Comparison of ENCODE assay signal across 28 cellular contexts in genomic region chr11:132466983-132467382, GRCh38.
"Had no signal": no experiment of that assay in that cellular context is flagged by ENCODE, and none has a peak within 500 bp of the region (broad histone marks: within the 10 kb centered on the region; RNA-seq: fewer than 3 reads in every experiment).

No MANE protein-coding gene starts in this region.

- H3K4me3 Mint-ChIP-seq: activated CD4-positive, alpha-beta T cell treated with anti-CD3 and anti-CD28 coated beads for 36 hours; activated CD8-positive, alpha-beta memory T cell treated with anti-CD3 and anti-CD28 coated beads, Interleukin-2, amount 10 ng/mL, durations not matched to agents 7 days and 5 days; activated CD8-positive, alpha-beta T cell treated with anti-CD3 and anti-CD28 coated beads, Interleukin-2, amount 10 ng/mL, durations not matched to agents 7 days and 5 days; nephron progenitor cell; stimulated activated memory B cell treated with anti-CD40 and anti-IgM and Interleukin-4, amounts not matched to agents 10 μg/mL and 1 μg/mL and 100 μg/mL, for 72 hours; stimulated activated naive CD8-positive, alpha-beta T cell treated with anti-CD3 and anti-CD28 coated beads, Interleukin-15, amount 100 ng/mL, for 72 hours; T-helper 1 cell treated with Interleukin-12 subunit alpha and Interleukin-12 subunit beta and Interleukin-4 antibody, amounts not matched to agents 30 μg/mL and 1 μg/mL, for 36 hours; type B pancreatic cell had no signal

- H3K27me3 ChIP-seq: esophagus muscularis mucosa, foreskin keratinocyte, pancreas, uterus had no signal

- H3K9me3 ChIP-seq: esophagus muscularis mucosa, heart right ventricle, left ventricle myocardium inferior, pancreas, psoas muscle, uterus had no signal

- H3K4me1 ChIP-seq: foreskin keratinocyte, left ventricle myocardium inferior, pancreas, psoas muscle, uterus had no signal

- H3K36me3 Mint-ChIP-seq: activated CD8-positive, alpha-beta memory T cell treated with anti-CD3 and anti-CD28 coated beads, Interleukin-2, amount 10 ng/mL, durations not matched to agents 7 days and 5 days; activated naive CD4-positive, alpha-beta T cell treated with anti-CD3 and anti-CD28 coated beads, Interleukin-2, amount 50 U/mL, for 72 hours; stimulated activated memory B cell treated with anti-CD40 and anti-IgM and Interleukin-4, amounts not matched to agents 10 μg/mL and 1 μg/mL and 100 μg/mL, for 72 hours; type B pancreatic cell had no signal

- DNase-seq: activated CD4-positive, alpha-beta T cell treated with anti-CD3 and anti-CD28 coated beads for 36 hours; activated CD4-positive, CD25-positive, alpha-beta regulatory T cell; activated CD8-positive, alpha-beta memory T cell treated with anti-CD3 and anti-CD28 coated beads, Interleukin-2, amount 10 ng/mL, durations not matched to agents 7 days and 5 days; activated CD8-positive, alpha-beta T cell treated with anti-CD3 and anti-CD28 coated beads, Interleukin-2, amount 10 ng/mL, durations not matched to agents 7 days and 5 days; activated T-cell treated with anti-CD3 and anti-CD28 coated beads, Interleukin-2, amount 50 U/mL, for 48 hours; cortex of kidney; foreskin keratinocyte; heart right ventricle; left ventricle myocardium inferior; mucosa of descending colon; nephron progenitor cell; nucleus accumbens; pancreas; psoas muscle; stimulated activated CD4-positive, alpha-beta T cell treated with anti-CD3 and anti-CD28 coated beads, Interleukin-1b, Interleukin-23, amount 100 ng/mL, for 48 hours; stimulated activated CD4-positive, alpha-beta T cell treated with anti-CD3 and anti-CD28 coated beads, Interleukin-4, amount 100 ng/mL, for 4 hours; stimulated activated CD8-positive, alpha-beta memory T cell treated with anti-CD3 and anti-CD28 coated beads, Interleukin-4, amount 100 ng/mL, for 48 hours; stimulated activated naive CD8-positive, alpha-beta T cell treated with anti-CD3 and anti-CD28 coated beads, Interleukin-15, amount 100 ng/mL, for 72 hours; T-helper 9 cell; uterus had no signal

- H3K4me2 ChIP-seq: smooth muscle cell had no signal

- H3K4me1 Mint-ChIP-seq: activated CD4-positive, alpha-beta T cell treated with anti-CD3 and anti-CD28 coated beads for 36 hours; activated CD8-positive, alpha-beta memory T cell treated with anti-CD3 and anti-CD28 coated beads, Interleukin-2, amount 10 ng/mL, durations not matched to agents 7 days and 5 days; nephron progenitor cell; stimulated activated memory B cell treated with anti-CD40 and anti-IgM and Interleukin-4, amounts not matched to agents 10 μg/mL and 1 μg/mL and 100 μg/mL, for 72 hours; stimulated activated naive CD8-positive, alpha-beta T cell treated with anti-CD3 and anti-CD28 coated beads, Interleukin-15, amount 100 ng/mL, for 72 hours had no signal

- H3K27me3 Mint-ChIP-seq: activated CD8-positive, alpha-beta memory T cell treated with anti-CD3 and anti-CD28 coated beads, Interleukin-2, amount 10 ng/mL, durations not matched to agents 7 days and 5 days; stimulated activated memory B cell treated with anti-CD40 and anti-IgM and Interleukin-4, amounts not matched to agents 10 μg/mL and 1 μg/mL and 100 μg/mL, for 72 hours; stimulated activated naive CD8-positive, alpha-beta T cell treated with anti-CD3 and anti-CD28 coated beads, Interleukin-15, amount 100 ng/mL, for 72 hours had no signal

- H3K4me3 ChIP-seq: esophagus muscularis mucosa, heart right ventricle, left ventricle myocardium inferior, lung, mucosa of descending colon, pancreas, psoas muscle, smooth muscle cell, uterus had no signal

- H3K9me3 Mint-ChIP-seq: activated naive CD4-positive, alpha-beta T cell treated with anti-CD3 and anti-CD28 coated beads, Interleukin-2, amount 50 U/mL, for 72 hours; nephron progenitor cell; stimulated activated memory B cell treated with anti-CD40 and anti-IgM and Interleukin-4, amounts not matched to agents 10 μg/mL and 1 μg/mL and 100 μg/mL, for 72 hours; stimulated activated naive CD8-positive, alpha-beta T cell treated with anti-CD3 and anti-CD28 coated beads, Interleukin-15, amount 100 ng/mL, for 72 hours; type B pancreatic cell had no signal

- H3K36me3 ChIP-seq: esophagus muscularis mucosa, heart right ventricle, left ventricle myocardium inferior, pancreas, uterus had no signal

- ATAC-seq: activated CD4-positive, alpha-beta T cell treated with anti-CD3 and anti-CD28 coated beads for 36 hours; activated CD8-positive, alpha-beta memory T cell treated with anti-CD3 and anti-CD28 coated beads, Interleukin-2, amount 10 ng/mL, durations not matched to agents 7 days and 5 days; activated CD8-positive, alpha-beta T cell treated with anti-CD3 and anti-CD28 coated beads, Interleukin-2, amount 10 ng/mL, durations not matched to agents 7 days and 5 days; activated naive CD4-positive, alpha-beta T cell treated with anti-CD3 and anti-CD28 coated beads, Interleukin-2, amount 50 U/mL, for 72 hours; foreskin keratinocyte; heart right ventricle; mucosa of descending colon; pancreas; psoas muscle; stimulated activated memory B cell treated with anti-CD40 and anti-IgM and Interleukin-4, amounts not matched to agents 10 μg/mL and 1 μg/mL and 100 μg/mL, for 72 hours; stimulated activated naive CD8-positive, alpha-beta T cell treated with anti-CD3 and anti-CD28 coated beads, Interleukin-15, amount 100 ng/mL, for 72 hours had no signal

- H3K27ac Mint-ChIP-seq: activated CD4-positive, alpha-beta T cell treated with anti-CD3 and anti-CD28 coated beads for 36 hours; activated CD8-positive, alpha-beta memory T cell treated with anti-CD3 and anti-CD28 coated beads, Interleukin-2, amount 10 ng/mL, durations not matched to agents 7 days and 5 days; activated CD8-positive, alpha-beta T cell treated with anti-CD3 and anti-CD28 coated beads, Interleukin-2, amount 10 ng/mL, durations not matched to agents 7 days and 5 days; activated naive CD4-positive, alpha-beta T cell treated with anti-CD3 and anti-CD28 coated beads, Interleukin-2, amount 50 U/mL, for 72 hours; activated T-helper 2 cell treated with anti-CD3 and anti-CD28 coated beads, Interferon-gamma antibody, Interleukin-2, Interleukin-4, amounts not matched to agents 10 μg/mL and 5 μg/mL and 100 μg/mL, durations not matched to agents 14 hours and 24 hours and 36 hours; nephron progenitor cell; stimulated activated memory B cell treated with anti-CD40 and anti-IgM and Interleukin-4, amounts not matched to agents 10 μg/mL and 1 μg/mL and 100 μg/mL, for 72 hours; stimulated activated naive CD8-positive, alpha-beta T cell treated with anti-CD3 and anti-CD28 coated beads, Interleukin-15, amount 100 ng/mL, for 72 hours; T-helper 1 cell treated with Interleukin-12 subunit alpha and Interleukin-12 subunit beta and Interleukin-4 antibody, amounts not matched to agents 30 μg/mL and 1 μg/mL, for 36 hours; type B pancreatic cell had no signal

- H3K27ac ChIP-seq: esophagus muscularis mucosa, foreskin keratinocyte, heart right ventricle, left ventricle myocardium inferior, pancreas, psoas muscle, uterus had no signal
